19 cellular contexts compared by ENCODE assay signal in genomic region chr2:239012936-239013669, GRCh38.
"Had no signal": no experiment of that assay in that cellular context is flagged by ENCODE, and none has a peak within 500 bp of the region (broad histone marks: within the 10 kb centered on the region; RNA-seq: fewer than 3 reads in every experiment).

No MANE protein-coding gene starts in this region.

- H3K4me1 Mint-ChIP-seq: activated CD4-positive, alpha-beta memory T cell treated with anti-CD3 and anti-CD28 coated beads, Interleukin-2, amount 10 ng/mL, durations not matched to agents 7 days and 5 days; activated CD4-positive, alpha-beta T cell treated with anti-CD3 and anti-CD28 coated beads, Interleukin-2, amount 10 ng/mL, durations not matched to agents 24 days and 14 days; activated naive CD8-positive, alpha-beta T cell treated with anti-CD3 and anti-CD28 coated beads, Interleukin-2, amount 10 ng/mL, durations not matched to agents 7 days and 5 days had no signal

- H3K4me1 ChIP-seq: breast epithelium, left lung, thyroid gland had no signal

- H3K27me3 Mint-ChIP-seq: activated CD4-positive, alpha-beta T cell treated with anti-CD3 and anti-CD28 coated beads, Interleukin-2, amount 10 ng/mL, durations not matched to agents 24 days and 14 days had no signal

- ATAC-seq: activated CD4-positive, CD25-positive, alpha-beta regulatory T cell treated with anti-CD3 and anti-CD28 coated beads, Interleukin-2, amount 50 U/mL, for 24 hours; gastroesophageal sphincter; left lung; SK-N-SH treated with all-trans-retinoic acid at 6 μM for 48 hours had no signal

- DNase-seq: activated CD4-positive, alpha-beta memory T cell treated with anti-CD3 and anti-CD28 coated beads, Interleukin-2, amount 10 ng/mL, durations not matched to agents 7 days and 5 days; activated CD4-positive, alpha-beta T cell treated with anti-CD3 and anti-CD28 coated beads, Interleukin-2, amount 10 ng/mL, durations not matched to agents 24 days and 14 days; activated naive CD4-positive, alpha-beta T cell; activated naive CD8-positive, alpha-beta T cell treated with anti-CD3 and anti-CD28 coated beads, Interleukin-2, amount 10 ng/mL, durations not matched to agents 7 days and 5 days; activated T-cell treated with anti-CD3 and anti-CD28 coated beads for 4 hours; amniotic stem cell; nephron progenitor cell; occipital lobe; stimulated activated CD4-positive, alpha-beta T cell treated with anti-CD3 and anti-CD28 coated beads, Interleukin-4, amount 100 ng/mL, for 24 hours; stimulated activated naive CD4-positive, alpha-beta T cell treated with Interleukin-2 at 50 U/mL for 16 hours; substantia nigra had no signal

- H3K27ac Mint-ChIP-seq: activated CD4-positive, alpha-beta memory T cell treated with anti-CD3 and anti-CD28 coated beads, Interleukin-2, amount 10 ng/mL, durations not matched to agents 7 days and 5 days; activated CD4-positive, alpha-beta T cell treated with anti-CD3 and anti-CD28 coated beads, Interleukin-2, amount 10 ng/mL, durations not matched to agents 24 days and 14 days; activated naive CD8-positive, alpha-beta T cell treated with anti-CD3 and anti-CD28 coated beads, Interleukin-2, amount 10 ng/mL, durations not matched to agents 7 days and 5 days; nephron progenitor cell had no signal

- H3K27me3 ChIP-seq: breast epithelium, thyroid gland had no signal

- H3K36me3 ChIP-seq: breast epithelium, gastroesophageal sphincter, left lung, thyroid gland had no signal

- H3K4me3 ChIP-seq: breast epithelium, coronary artery, gastroesophageal sphincter, left lung, thyroid gland had no signal

- H3K4me3 Mint-ChIP-seq: activated CD4-positive, alpha-beta memory T cell treated with anti-CD3 and anti-CD28 coated beads, Interleukin-2, amount 10 ng/mL, durations not matched to agents 7 days and 5 days; activated CD4-positive, alpha-beta T cell treated with anti-CD3 and anti-CD28 coated beads, Interleukin-2, amount 10 ng/mL, durations not matched to agents 24 days and 14 days; activated naive CD8-positive, alpha-beta T cell treated with anti-CD3 and anti-CD28 coated beads, Interleukin-2, amount 10 ng/mL, durations not matched to agents 7 days and 5 days; nephron progenitor cell had no signal

- H3K9me3 Mint-ChIP-seq: activated CD4-positive, alpha-beta memory T cell treated with anti-CD3 and anti-CD28 coated beads, Interleukin-2, amount 10 ng/mL, durations not matched to agents 7 days and 5 days; activated CD4-positive, alpha-beta T cell treated with anti-CD3 and anti-CD28 coated beads, Interleukin-2, amount 10 ng/mL, durations not matched to agents 24 days and 14 days; activated naive CD8-positive, alpha-beta T cell treated with anti-CD3 and anti-CD28 coated beads, Interleukin-2, amount 10 ng/mL, durations not matched to agents 7 days and 5 days; nephron progenitor cell had no signal

- H3K9me3 ChIP-seq: breast epithelium, gastroesophageal sphincter, left lung, thyroid gland had no signal

- H3K27ac ChIP-seq: breast epithelium, coronary artery, left lung, thyroid gland, VCaP had no signal

- H3K36me3 Mint-ChIP-seq: activated naive CD8-positive, alpha-beta T cell treated with anti-CD3 and anti-CD28 coated beads, Interleukin-2, amount 10 ng/mL, durations not matched to agents 7 days and 5 days had no signal
